8 cellular contexts compared by ENCODE assay signal in the genomic region with DNA sequence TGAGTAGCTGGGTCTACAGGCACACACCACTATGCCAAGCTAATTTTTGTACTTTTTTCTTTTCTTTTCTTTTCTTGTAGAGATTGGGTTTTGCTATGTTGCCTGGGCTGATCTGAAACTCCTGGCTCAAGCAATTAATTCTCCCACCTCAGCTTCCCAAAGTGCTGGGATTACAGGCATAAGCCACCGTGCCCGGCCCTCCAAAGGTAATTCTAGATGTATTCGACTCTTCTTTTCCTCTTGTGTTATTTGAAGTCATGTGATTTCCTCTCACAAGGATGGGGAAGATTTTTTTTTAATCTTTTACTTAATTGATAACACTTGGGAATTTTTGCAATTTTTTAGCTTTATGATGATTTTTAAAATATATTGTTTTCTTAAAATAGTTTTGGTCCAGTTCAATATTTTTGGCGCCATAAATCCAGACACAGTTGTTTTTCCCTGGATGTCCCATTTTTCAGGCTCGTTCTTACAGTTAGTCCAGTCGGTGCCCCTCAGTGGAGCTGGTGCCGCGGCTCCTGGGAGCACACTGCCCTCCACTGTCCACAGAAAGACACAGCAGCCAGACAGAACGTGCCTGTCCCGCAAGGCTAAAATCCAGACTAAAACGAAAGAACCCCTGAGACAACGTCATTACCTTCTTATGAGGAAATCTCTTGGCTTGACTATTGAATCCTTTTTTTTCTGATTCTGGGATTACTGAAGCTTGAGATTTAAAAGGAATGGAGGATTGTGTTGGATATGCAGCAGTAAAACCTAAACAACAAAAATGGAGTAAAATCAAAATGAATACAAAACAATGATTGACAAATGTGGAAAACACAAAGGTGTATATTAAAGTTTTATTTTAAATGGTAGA. TPM values are rescaled to one million over a fixed set of nuclear protein-coding genes. Genes with fewer than 3 reads are reported as not detected.
DNase-seq lines count a peak whose midpoint lies in the region; ATAC-seq and TF ChIP-seq lines count a peak whose summit lies in the region.

No MANE protein-coding gene starts in this region.

- no peaks in the 10 kb centered on the region for H3K27me3 ChIP-seq in DOHH2 (ENCODE audit: control insufficient read depth, low read length)

- CTCF ChIA-PET in activated CD4-positive, alpha-beta memory T cell treated with anti-CD3 and anti-CD28 coated beads for 36 hours (lab: Charles Lee), result interaction anchor here (0.7 to 6.7 kb wide), 73 partner anchors 9 to 400 kb away, joined by 3 to 618 read pairs (median 5); partner anchors contain the start of genes CLIC4, IFNLR1, NIPAL3 and RCAN3

- TF ChIP-seq POLR2A in lower leg skin (IDR thresholded peaks at IDR 0.05), result no peak

- H3K9me3 Mint-ChIP-seq in activated CD4-positive, alpha-beta memory T cell treated with anti-CD3 and anti-CD28 coated beads for 36 hours, result no peaks in the 10 kb centered on the region

- H3K4me2 ChIP-seq in DOHH2 (ENCODE audit: low read length), result peak overlapping the region; percentile 87

- H3K27ac ChIP-seq in DOHH2 (ENCODE audit: low read depth, low read length), result peak overlapping the region; percentile 87

- H3K4me1 ChIP-seq in DOHH2 (ENCODE audit: control insufficient read depth, low read length), result peaks cover 56% of the 10 kb centered on the region

- H3K27ac Mint-ChIP-seq in activated CD4-positive, alpha-beta memory T cell treated with anti-CD3 and anti-CD28 coated beads for 36 hours, result peak overlapping the region; percentile 82

- TF ChIP-seq CTCF in DOHH2 (IDR thresholded peaks at IDR 0.05; ENCODE audit: low read depth, low read length, poor library complexity, severe bottlenecking), result peak; percentile 93
- TF ChIP-seq CTCF in lower leg skin (IDR thresholded peaks at IDR 0.05), result peak in 1 of 3 donors; percentile 96

- no peaks in the 10 kb centered on the region; the same call in none of the 2 replicates for H3K36me3 ChIP-seq in DOHH2 (ENCODE audit: control insufficient read depth, low read length)

- no peaks in the 10 kb centered on the region for H3K79me2 ChIP-seq in DOHH2 (ENCODE audit: control insufficient read depth, low read length)

- H3K4me1 Mint-ChIP-seq in activated CD4-positive, alpha-beta memory T cell treated with anti-CD3 and anti-CD28 coated beads for 36 hours (ENCODE audit: low read depth), result peaks cover 32% of the 10 kb centered on the region

- H3K4me3 ChIP-seq in DOHH2 (ENCODE audit: low read length) (peak overlapping the region; percentile 65), lower leg skin (ENCODE audit: low read depth, poor library complexity, severe bottlenecking) (no peak overlapping the region)

- POLR2A ChIA-PET in activated CD4-positive, alpha-beta memory T cell treated with anti-CD3 and anti-CD28 coated beads for 36 hours (lab: Charles Lee), result interaction anchor here (0.6 to 3.1 kb wide), 5 partner anchors 21 to 201 kb away, joined by 3 to 17 read pairs (median 5); no protein-coding TSS in a partner anchor

- H3K9me3 ChIP-seq in DOHH2 (ENCODE audit: control insufficient read depth, insufficient read depth, low read length), result no peaks in the 10 kb centered on the region

- peak overlapping the region; percentile 68 for H3K4me3 Mint-ChIP-seq in activated CD4-positive, alpha-beta memory T cell treated with anti-CD3 and anti-CD28 coated beads for 36 hours

- peaks cover 7% of the 10 kb centered on the region for H3K36me3 Mint-ChIP-seq in activated CD4-positive, alpha-beta memory T cell treated with anti-CD3 and anti-CD28 coated beads for 36 hours

- H3K27me3 Mint-ChIP-seq in activated CD4-positive, alpha-beta memory T cell treated with anti-CD3 and anti-CD28 coated beads for 36 hours, result no peaks in the 10 kb centered on the region

- intact Hi-C loops in activated CD4-positive, alpha-beta memory T cell treated with anti-CD3 and anti-CD28 coated beads for 36 hours (cut with micrococcal nuclease), result loop anchor here (1.0 kb wide), 2 partner anchors 241 to 320 kb away; no protein-coding TSS in a partner anchor
- intact Hi-C loops in lower leg skin (cut with DNase I; ENCODE audit: low total_unique reads), result loop anchor here (2.0 to 10.0 kb wide), 2 partner anchors 190 to 444 kb away; no protein-coding TSS in a partner anchor

- 10 to 14% methylated on average over 12 of the region's 12 CpGs for WGBS in lower leg skin, 2 donors

- ATAC-seq in HG02973 (IDR thresholded peaks at IDR 0.05; ENCODE audit: unreplicated experiment), result peak; percentile 38
- no peak for ATAC-seq in GM18519 (IDR thresholded peaks at IDR 0.05; ENCODE audit: low FRiP score, unreplicated experiment)

- H3K9me2 ChIP-seq in DOHH2 (replicated peaks; ENCODE audit: control insufficient read depth, low read length), result no peaks in the 10 kb centered on the region

- no peaks in the 10 kb centered on the region for H4K20me1 ChIP-seq in DOHH2 (ENCODE audit: control insufficient read depth, insufficient read depth, low read depth, low read length)

- DNase-seq in NCI-H748 (lab: John Stamatoyannopoulos, UW; ENCODE audit: unreplicated experiment), result peak; percentile 62
- peak; percentile 80 for DNase-seq in activated CD4-positive, alpha-beta memory T cell treated with anti-CD3 and anti-CD28 coated beads for 36 hours
- DNase-seq in dermis microvascular lymphatic vessel endothelial cell (ENCODE audit: low read depth in 2 of 2), result peak; percentile 59 to 87
- peak; percentile 80 to 95 for DNase-seq in lower leg skin (ENCODE audit: low spot score in 2 of 2)
- DNase-seq in stimulated activated CD4-positive, alpha-beta T cell treated with anti-CD3 and anti-CD28 coated beads, TNF-alpha, amount 100 ng/mL, for 24 hours (ENCODE audit: low read depth in 3 of 3), result peak; percentile 48 to 64 (median 49)

- peaks cover 24% of the 10 kb centered on the region for H3F3A ChIP-seq in DOHH2 (ENCODE audit: control insufficient read depth, insufficient read depth)

RNA-seq across cellular contexts. Expression of gene STPG1, which starts 22.4 kb away (rescaled TPM):
- 1 to 10 TPM; 7.5 to 8.3 TPM for total RNA-seq in activated CD4-positive, alpha-beta memory T cell treated with anti-CD3 and anti-CD28 coated beads for 36 hours
- total RNA-seq in dermis microvascular lymphatic vessel endothelial cell (1.5 and 2.4 TPM in 2 replicates), lower leg skin (1 to 10 TPM; 3.6 to 8.5 (median 6.4) TPM)

RNA-seq across cellular contexts. Expression of gene NIPAL3, which starts 24.4 kb away (rescaled TPM):
- 10 to 100 TPM; 39.3 to 42.4 TPM for total RNA-seq in activated CD4-positive, alpha-beta memory T cell treated with anti-CD3 and anti-CD28 coated beads for 36 hours
- total RNA-seq in dermis microvascular lymphatic vessel endothelial cell (13.2 and 19.0 TPM in 2 replicates), lower leg skin (10 to 100 TPM; 37.3 to 67.1 (median 57.5) TPM)
